Comparison of ENCODE assay signal across 2 cellular contexts in the genomic region with DNA sequence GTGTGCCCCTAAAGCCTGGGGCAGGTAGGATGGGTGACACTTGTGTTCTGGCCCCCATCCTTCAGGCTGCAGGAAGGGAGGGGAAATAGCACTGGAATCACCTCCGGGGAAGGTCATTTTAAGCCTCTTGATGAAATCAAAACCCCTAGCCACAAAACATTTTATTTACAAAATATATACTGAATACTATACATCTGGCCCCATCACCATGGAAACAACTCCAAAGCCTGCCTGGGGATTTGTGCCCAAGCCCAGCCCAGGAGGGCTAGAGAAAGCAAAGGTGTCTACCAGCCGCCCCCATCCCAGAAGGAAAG.
TF ChIP-seq lines count a peak whose summit lies in the region.

No MANE protein-coding gene starts in this region.

TF ChIP-seq in HCT116, 20 proteins besides CTCF, POLR2A, EP300 and RAD21:
- TF ChIP-seq CEBPB (IDR thresholded peaks at IDR 0.05; ENCODE audit: low read depth) (no peak), JUND (IDR thresholded peaks at IDR 0.05) (no peak), ELF1 (IDR thresholded peaks at IDR 0.05; ENCODE audit: borderline replicate concordance, low read depth) (no peak), SRF (IDR thresholded peaks at IDR 0.05; ENCODE audit: low read depth) (no peak), EZH2phosphoT487 (IDR thresholded peaks at IDR 0.05; ENCODE audit: borderline replicate concordance) (no peak), ZFX (IDR thresholded peaks at IDR 0.05) (no peak), YY1 (IDR thresholded peaks at IDR 0.05; ENCODE audit: extremely low read depth, insufficient replicate concordance, low read depth, low read length) (no peak), TCF7L2 (IDR thresholded peaks at IDR 0.05; ENCODE audit: borderline replicate concordance, extremely low read depth, insufficient read depth, insufficient read length) (no peak), EZH2 (IDR thresholded peaks at IDR 0.05) (no peak), SP1 (IDR thresholded peaks at IDR 0.05; ENCODE audit: low read depth) (no peak), EGR1 (IDR thresholded peaks at IDR 0.05; ENCODE audit: low read depth) (no peak), CBX3 (IDR thresholded peaks at IDR 0.05; ENCODE audit: low read depth) (no peak), ZNF274 (IDR thresholded peaks at IDR 0.05; ENCODE audit: low read depth, low read length) (no peak)
- TF ChIP-seq, protein P1, sequence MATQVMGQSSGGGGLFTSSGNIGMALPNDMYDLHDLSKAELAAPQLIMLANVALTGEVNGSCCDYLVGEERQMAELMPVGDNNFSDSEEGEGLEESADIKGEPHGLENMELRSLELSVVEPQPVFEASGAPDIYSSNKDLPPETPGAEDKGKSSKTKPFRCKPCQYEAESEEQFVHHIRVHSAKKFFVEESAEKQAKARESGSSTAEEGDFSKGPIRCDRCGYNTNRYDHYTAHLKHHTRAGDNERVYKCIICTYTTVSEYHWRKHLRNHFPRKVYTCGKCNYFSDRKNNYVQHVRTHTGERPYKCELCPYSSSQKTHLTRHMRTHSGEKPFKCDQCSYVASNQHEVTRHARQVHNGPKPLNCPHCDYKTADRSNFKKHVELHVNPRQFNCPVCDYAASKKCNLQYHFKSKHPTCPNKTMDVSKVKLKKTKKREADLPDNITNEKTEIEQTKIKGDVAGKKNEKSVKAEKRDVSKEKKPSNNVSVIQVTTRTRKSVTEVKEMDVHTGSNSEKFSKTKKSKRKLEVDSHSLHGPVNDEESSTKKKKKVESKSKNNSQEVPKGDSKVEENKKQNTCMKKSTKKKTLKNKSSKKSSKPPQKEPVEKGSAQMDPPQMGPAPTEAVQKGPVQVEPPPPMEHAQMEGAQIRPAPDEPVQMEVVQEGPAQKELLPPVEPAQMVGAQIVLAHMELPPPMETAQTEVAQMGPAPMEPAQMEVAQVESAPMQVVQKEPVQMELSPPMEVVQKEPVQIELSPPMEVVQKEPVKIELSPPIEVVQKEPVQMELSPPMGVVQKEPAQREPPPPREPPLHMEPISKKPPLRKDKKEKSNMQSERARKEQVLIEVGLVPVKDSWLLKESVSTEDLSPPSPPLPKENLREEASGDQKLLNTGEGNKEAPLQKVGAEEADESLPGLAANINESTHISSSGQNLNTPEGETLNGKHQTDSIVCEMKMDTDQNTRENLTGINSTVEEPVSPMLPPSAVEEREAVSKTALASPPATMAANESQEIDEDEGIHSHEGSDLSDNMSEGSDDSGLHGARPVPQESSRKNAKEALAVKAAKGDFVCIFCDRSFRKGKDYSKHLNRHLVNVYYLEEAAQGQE (IDR thresholded peaks at IDR 0.05; ENCODE audit: low read depth): no peak
- TF ChIP-seq, protein P2, sequence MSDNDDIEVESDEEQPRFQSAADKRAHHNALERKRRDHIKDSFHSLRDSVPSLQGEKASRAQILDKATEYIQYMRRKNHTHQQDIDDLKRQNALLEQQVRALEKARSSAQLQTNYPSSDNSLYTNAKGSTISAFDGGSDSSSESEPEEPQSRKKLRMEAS (IDR thresholded peaks at IDR 0.05): no peak
- TF ChIP-seq, protein P3, sequence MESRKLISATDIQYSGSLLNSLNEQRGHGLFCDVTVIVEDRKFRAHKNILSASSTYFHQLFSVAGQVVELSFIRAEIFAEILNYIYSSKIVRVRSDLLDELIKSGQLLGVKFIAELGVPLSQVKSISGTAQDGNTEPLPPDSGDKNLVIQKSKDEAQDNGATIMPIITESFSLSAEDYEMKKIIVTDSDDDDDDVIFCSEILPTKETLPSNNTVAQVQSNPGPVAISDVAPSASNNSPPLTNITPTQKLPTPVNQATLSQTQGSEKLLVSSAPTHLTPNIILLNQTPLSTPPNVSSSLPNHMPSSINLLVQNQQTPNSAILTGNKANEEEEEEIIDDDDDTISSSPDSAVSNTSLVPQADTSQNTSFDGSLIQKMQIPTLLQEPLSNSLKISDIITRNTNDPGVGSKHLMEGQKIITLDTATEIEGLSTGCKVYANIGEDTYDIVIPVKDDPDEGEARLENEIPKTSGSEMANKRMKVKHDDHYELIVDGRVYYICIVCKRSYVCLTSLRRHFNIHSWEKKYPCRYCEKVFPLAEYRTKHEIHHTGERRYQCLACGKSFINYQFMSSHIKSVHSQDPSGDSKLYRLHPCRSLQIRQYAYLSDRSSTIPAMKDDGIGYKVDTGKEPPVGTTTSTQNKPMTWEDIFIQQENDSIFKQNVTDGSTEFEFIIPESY (IDR thresholded peaks at IDR 0.05; ENCODE audit: extremely low read depth, insufficient replicate concordance, low read length): no peak
- TF ChIP-seq, protein P4, sequence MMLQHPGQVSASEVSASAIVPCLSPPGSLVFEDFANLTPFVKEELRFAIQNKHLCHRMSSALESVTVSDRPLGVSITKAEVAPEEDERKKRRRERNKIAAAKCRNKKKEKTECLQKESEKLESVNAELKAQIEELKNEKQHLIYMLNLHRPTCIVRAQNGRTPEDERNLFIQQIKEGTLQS (IDR thresholded peaks at IDR 0.05): no peak

TF ChIP-seq in HepG2, 621 proteins besides CTCF, POLR2A, EP300 and RAD21:
- TF ChIP-seq ARNT2 (CRISPR knock-in tag; IDR thresholded peaks at IDR 0.05; ENCODE audit: low read depth): no peak
- TF ChIP-seq KLF11 (CRISPR knock-in tag; IDR thresholded peaks at IDR 0.05): no peak
- TF ChIP-seq SP4 (CRISPR knock-in tag; IDR thresholded peaks at IDR 0.05): 0 out of 2 replicates have a peak, but pooled peaks have one; percentile 36
- no peak for TF ChIP-seq BCL6 (CRISPR knock-in tag; IDR thresholded peaks at IDR 0.05)
- 0 out of 2 replicates have a peak, but pooled peaks have one; percentile 5 for TF ChIP-seq SALL2 (CRISPR knock-in tag; IDR thresholded peaks at IDR 0.05)
- TF ChIP-seq CHCHD3 (CRISPR knock-in tag; IDR thresholded peaks at IDR 0.05): no peak
